In the genomic region with DNA sequence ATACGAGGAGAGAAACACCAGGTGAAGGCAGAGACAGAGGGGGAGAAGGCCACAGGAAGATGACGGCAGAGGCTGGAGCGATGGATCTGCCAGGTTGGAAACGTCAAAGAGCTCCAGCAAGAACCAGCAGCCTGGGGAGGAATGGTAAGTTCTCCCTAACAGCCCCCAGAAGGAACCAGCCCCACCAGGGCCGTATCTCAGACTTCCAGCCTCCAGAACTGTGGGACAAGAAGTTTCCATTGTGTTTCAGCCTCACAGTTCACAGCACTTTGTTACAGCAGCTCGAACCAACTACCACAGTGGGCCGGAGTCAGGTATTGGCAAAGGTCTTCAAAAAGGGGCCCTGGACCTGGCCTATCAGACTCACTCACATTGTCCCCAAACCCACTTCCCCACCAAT, we compare ENCODE assay signal across 24 cellular contexts.
"Had no signal": no experiment of that assay in that cellular context is flagged by ENCODE, and none has a peak within 500 bp of the region (broad histone marks: within the 10 kb centered on the region; RNA-seq: fewer than 3 reads in every experiment).

No MANE protein-coding gene starts in this region.

- H3K36me3 ChIP-seq: brain microvascular endothelial cell, gastrocnemius medialis, left ventricle myocardium inferior, ovary, sigmoid colon, transverse colon had no signal

- H3K27me3 ChIP-seq: brain microvascular endothelial cell, gastrocnemius medialis, hepatocyte, ovary, sigmoid colon, testis, transverse colon had no signal

- H3K27me3 Mint-ChIP-seq: activated CD8-positive, alpha-beta T cell treated with anti-CD3 and anti-CD28 coated beads for 36 hours; activated naive CD8-positive, alpha-beta T cell treated with anti-CD3 and anti-CD28 coated beads, Interleukin-2, amount 10 ng/mL, durations not matched to agents 7 days and 5 days had no signal

- DNase-seq: activated CD4-positive, alpha-beta T cell treated with anti-CD3 and anti-CD28 coated beads, Interleukin-2, amount 50 U/mL, for 1 hour; activated CD4-positive, CD25-positive, alpha-beta regulatory T cell treated with anti-CD3 and anti-CD28 coated beads, Interleukin-2, amount 50 U/mL, for 72 hours; activated CD8-positive, alpha-beta T cell treated with anti-CD3 and anti-CD28 coated beads for 36 hours; activated naive CD8-positive, alpha-beta T cell treated with anti-CD3 and anti-CD28 coated beads, Interleukin-2, amount 10 ng/mL, durations not matched to agents 7 days and 5 days; amniotic stem cell; brain microvascular endothelial cell; caudate nucleus; dermis blood vessel endothelial cell; effector CD8-positive, alpha-beta T cell; erythroblast; gastrocnemius medialis; islet precursor cell; left ventricle myocardium inferior; ovary; psoas muscle; sigmoid colon; SK-N-SH; small intestine; stimulated activated CD4-positive, alpha-beta T cell treated with anti-CD3 and anti-CD28 coated beads, Interleukin-4, amount 100 ng/mL, for 24 hours; T-helper 2 cell; testis; transverse colon had no signal

- H3K9me3 ChIP-seq: gastrocnemius medialis, left ventricle myocardium inferior, ovary, psoas muscle, sigmoid colon, SK-N-SH, testis, transverse colon had no signal

- H3K27ac ChIP-seq: brain microvascular endothelial cell, gastrocnemius medialis, hepatocyte, left ventricle myocardium inferior, ovary, psoas muscle, sigmoid colon, testis, transverse colon had no signal

- H3K4me3 ChIP-seq: gastrocnemius medialis, hepatocyte, left ventricle myocardium inferior, ovary, psoas muscle, sigmoid colon, testis, transverse colon had no signal

- H3K9me3 Mint-ChIP-seq: activated CD8-positive, alpha-beta T cell treated with anti-CD3 and anti-CD28 coated beads for 36 hours; activated naive CD8-positive, alpha-beta T cell treated with anti-CD3 and anti-CD28 coated beads, Interleukin-2, amount 10 ng/mL, durations not matched to agents 7 days and 5 days; stimulated activated effector memory CD8-positive, alpha-beta T cell treated with anti-CD3 and anti-CD28 coated beads, Interleukin-12 subunit alpha, Interleukin-12 subunit beta, amount 100 ng/mL, for 72 hours had no signal

- H3K27ac Mint-ChIP-seq: activated CD8-positive, alpha-beta T cell treated with anti-CD3 and anti-CD28 coated beads for 36 hours; activated naive CD8-positive, alpha-beta T cell treated with anti-CD3 and anti-CD28 coated beads, Interleukin-2, amount 10 ng/mL, durations not matched to agents 7 days and 5 days; stimulated activated effector memory CD8-positive, alpha-beta T cell treated with anti-CD3 and anti-CD28 coated beads, Interleukin-12 subunit alpha, Interleukin-12 subunit beta, amount 100 ng/mL, for 72 hours had no signal

- ATAC-seq: activated CD8-positive, alpha-beta T cell treated with anti-CD3 and anti-CD28 coated beads for 36 hours; gastrocnemius medialis; psoas muscle; stimulated activated effector memory CD8-positive, alpha-beta T cell treated with anti-CD3 and anti-CD28 coated beads, Interleukin-12 subunit alpha, Interleukin-12 subunit beta, amount 100 ng/mL, for 72 hours had no signal

- H3K36me3 Mint-ChIP-seq: stimulated activated effector memory CD8-positive, alpha-beta T cell treated with anti-CD3 and anti-CD28 coated beads, Interleukin-12 subunit alpha, Interleukin-12 subunit beta, amount 100 ng/mL, for 72 hours had no signal

- H3K4me1 ChIP-seq: gastrocnemius medialis, left ventricle myocardium inferior, psoas muscle, sigmoid colon, testis, transverse colon had no signal

- H3K4me3 Mint-ChIP-seq: activated CD8-positive, alpha-beta T cell treated with anti-CD3 and anti-CD28 coated beads for 36 hours; activated naive CD8-positive, alpha-beta T cell treated with anti-CD3 and anti-CD28 coated beads, Interleukin-2, amount 10 ng/mL, durations not matched to agents 7 days and 5 days; stimulated activated effector memory CD8-positive, alpha-beta T cell treated with anti-CD3 and anti-CD28 coated beads, Interleukin-12 subunit alpha, Interleukin-12 subunit beta, amount 100 ng/mL, for 72 hours had no signal
